1 cellular context compared by ENCODE assay signal in the genomic region with DNA sequence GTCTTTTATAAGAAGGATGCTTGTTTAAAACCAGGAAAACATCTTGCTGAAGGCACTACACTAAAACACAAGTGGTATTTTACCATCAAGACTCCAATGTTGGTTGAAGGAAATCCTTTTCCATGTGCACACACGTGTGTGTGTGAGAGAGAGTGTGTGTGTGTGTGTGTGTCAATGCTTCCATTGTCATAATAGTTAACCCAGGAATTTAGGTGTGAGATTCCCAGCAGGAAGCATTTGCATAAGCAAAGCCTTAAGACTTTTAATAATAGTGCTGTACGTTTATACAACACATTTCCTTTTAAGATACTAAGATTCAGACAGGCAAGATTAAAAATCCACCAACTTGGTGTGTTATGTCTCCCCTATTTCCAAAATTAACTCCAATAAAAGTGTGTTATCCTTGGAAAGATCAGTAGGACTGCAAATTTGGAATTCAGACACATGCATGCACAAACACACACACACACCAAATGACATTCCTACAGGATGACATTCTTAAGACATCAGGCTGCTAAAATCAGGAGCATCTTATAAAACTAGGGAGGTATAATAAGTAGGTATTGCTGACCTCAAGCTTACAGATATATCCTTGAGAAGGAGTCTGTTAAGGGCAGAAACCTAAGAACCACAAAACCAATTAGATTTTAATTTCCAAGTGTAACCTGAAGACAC.
TF ChIP-seq lines count a peak whose summit lies in the region.

No MANE protein-coding gene starts in this region.

TF ChIP-seq in WTC11, 78 proteins besides CTCF, POLR2A, EP300 and RAD21 (continued from another document):
- TF ChIP-seq, protein P1, sequence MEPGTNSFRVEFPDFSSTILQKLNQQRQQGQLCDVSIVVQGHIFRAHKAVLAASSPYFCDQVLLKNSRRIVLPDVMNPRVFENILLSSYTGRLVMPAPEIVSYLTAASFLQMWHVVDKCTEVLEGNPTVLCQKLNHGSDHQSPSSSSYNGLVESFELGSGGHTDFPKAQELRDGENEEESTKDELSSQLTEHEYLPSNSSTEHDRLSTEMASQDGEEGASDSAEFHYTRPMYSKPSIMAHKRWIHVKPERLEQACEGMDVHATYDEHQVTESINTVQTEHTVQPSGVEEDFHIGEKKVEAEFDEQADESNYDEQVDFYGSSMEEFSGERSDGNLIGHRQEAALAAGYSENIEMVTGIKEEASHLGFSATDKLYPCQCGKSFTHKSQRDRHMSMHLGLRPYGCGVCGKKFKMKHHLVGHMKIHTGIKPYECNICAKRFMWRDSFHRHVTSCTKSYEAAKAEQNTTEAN (CRISPR knock-in tag; IDR thresholded peaks at IDR 0.05) = peak; percentile 81; the same call in 1 of the 2 replicates
